In the genomic region with DNA sequence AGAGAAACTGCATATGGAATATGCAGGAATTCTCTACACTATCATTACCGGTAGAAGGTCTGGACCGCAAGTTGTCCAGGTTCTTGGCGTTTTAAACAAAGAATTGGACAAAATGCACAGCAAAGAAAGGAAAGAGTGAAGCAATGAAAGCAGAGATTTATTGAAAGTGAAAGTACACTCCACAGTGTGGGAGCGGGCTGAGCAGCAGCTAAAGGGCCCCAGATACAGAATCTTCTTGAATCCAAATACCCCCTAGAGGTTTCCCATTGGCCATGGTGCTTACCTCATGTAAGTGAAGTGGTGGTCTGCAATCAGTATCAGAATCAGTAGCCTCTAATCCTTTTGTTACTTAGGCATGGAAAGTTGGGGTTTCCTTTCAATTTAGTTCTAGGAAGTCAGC, we compare ENCODE assay signal across 11 cellular contexts.
"Had no signal": no experiment of that assay in that cellular context is flagged by ENCODE, and none has a peak within 500 bp of the region (broad histone marks: within the 10 kb centered on the region; RNA-seq: fewer than 3 reads in every experiment).

No MANE protein-coding gene starts in this region.

- H3K4me3 ChIP-seq: GM23248, GM23338, HAP-1 had no signal

- DNase-seq: GM23248, GOT3, H7, H9, HCEC 1CT, HFFc6 had no signal

- H3K9ac ChIP-seq: GM23248 had no signal

- H3K9me3 ChIP-seq: HAP-1 had no signal

- ATAC-seq: GM23338, HCT116 had no signal

- H3K4me2 ChIP-seq: GM23338 had no signal

- H3K27ac ChIP-seq: GM23248 had no signal

- H3K36me3 ChIP-seq: HAP-1 had no signal

- FAIRE-seq: H1, H54 had no signal

- H2AFZ ChIP-seq: GM23248, GM23338 had no signal
